8 cellular contexts compared by ENCODE assay signal in the genomic region with DNA sequence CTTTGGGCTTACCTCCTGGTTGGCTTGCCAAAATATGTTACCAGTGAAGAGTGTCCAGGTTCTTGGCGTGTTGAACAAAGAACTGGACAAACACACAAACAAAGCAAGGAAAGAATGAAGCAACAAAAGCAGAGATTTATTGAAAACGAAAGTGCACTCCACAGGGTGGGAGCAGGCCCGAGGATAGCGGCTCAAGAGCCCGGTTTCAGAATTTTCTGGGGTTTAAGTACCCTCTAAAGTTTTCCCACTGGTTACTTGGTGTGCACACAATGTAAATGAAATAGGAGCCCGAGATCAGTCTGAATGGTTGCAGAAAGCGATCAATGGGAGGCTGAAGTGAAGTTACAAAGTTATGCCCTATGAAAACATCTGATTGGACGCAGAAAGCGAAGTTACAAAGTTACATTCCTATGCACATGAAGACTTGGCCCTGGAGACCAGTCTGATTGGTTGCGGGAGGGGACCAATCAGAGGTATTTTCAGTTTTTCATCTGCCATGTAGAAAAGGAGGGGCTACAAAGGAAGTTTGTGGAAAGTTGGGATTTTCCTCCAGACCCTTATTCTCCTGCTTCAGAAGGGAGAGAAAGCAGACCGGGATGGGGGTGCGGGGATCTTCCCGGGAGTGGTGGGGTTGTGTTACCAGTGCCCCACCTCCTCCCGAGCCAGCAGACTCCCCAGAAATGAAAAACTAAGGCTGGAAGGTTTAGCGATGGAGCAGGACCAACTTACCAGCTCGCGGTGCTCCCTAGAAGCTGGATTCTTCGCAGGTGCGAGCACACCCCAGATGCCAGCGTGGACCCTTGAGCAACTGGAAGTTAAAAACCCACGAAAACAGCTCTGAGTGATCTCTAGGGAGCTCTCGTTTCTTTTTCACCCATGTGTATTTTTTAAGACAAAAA. TPM values are rescaled to one million over a fixed set of nuclear protein-coding genes. Genes with fewer than 3 reads are reported as not detected.
DNase-seq lines count a peak whose midpoint lies in the region; ATAC-seq and TF ChIP-seq lines count a peak whose summit lies in the region.

A gene (minus strand): TSS at position 325 of the 899 bp plus-strand sequence. CDS start 9,472 bp downstream, outside the sequence.

- H3K27ac ChIP-seq in upper lobe of right lung, result peak within 1 kb of the TSS; percentile 92

- H3K4me3 ChIP-seq in MG63 (peak within 1 kb of the TSS; percentile 69), upper lobe of right lung (peak within 1 kb of the TSS; percentile 77)

- intact Hi-C loops in upper lobe of right lung (cut with DNase I), result no loop called here

- peaks cover 33% of the 10 kb centered on the region for H3K4me1 ChIP-seq in upper lobe of right lung

- ATAC-seq in GM21825 (IDR thresholded peaks at IDR 0.05; ENCODE audit: unreplicated experiment), result peak; percentile 70
- peak; percentile 80 to 81 for ATAC-seq in natural killer cell treated with Interleukin-12 subunit alpha and Interleukin-12 subunit beta and Interleukin-15 and Interleukin-18, amount 100 ng/mL, for 72 hours
- peak; percentile 90 for ATAC-seq in upper lobe of right lung

- H3K4me3 Mint-ChIP-seq in natural killer cell treated with Interleukin-12 subunit alpha and Interleukin-12 subunit beta and Interleukin-15 and Interleukin-18, amount 100 ng/mL, for 72 hours, result peak within 1 kb of the TSS; percentile 94

- H3K27me3 ChIP-seq in MG63 (no peaks in the 10 kb centered on the region), upper lobe of right lung (no peaks in the 10 kb centered on the region)

- peak; percentile 21 for DNase-seq in ELF-1 (ENCODE audit: low read depth, low spot score)
- peak; percentile 89 for DNase-seq in MG63
- peak; percentile 50 for DNase-seq in activated T-cell treated with anti-CD3 and anti-CD28 coated beads, Interleukin-2, amount 50 U/mL, for 1 hour
- DNase-seq in fibroblast of gingiva (ENCODE audit: low read depth), result peak; percentile 97
- DNase-seq in natural killer cell treated with Interleukin-12 subunit alpha and Interleukin-12 subunit beta and Interleukin-15 and Interleukin-18, amount 100 ng/mL, for 72 hours (ENCODE audit: low spot score), result peak; percentile 73
- DNase-seq in upper lobe of right lung, result no peak
- DNase-seq in NCI-H1417 (lab: John Stamatoyannopoulos, UW), result no peak

- H3K9me3 Mint-ChIP-seq in natural killer cell treated with Interleukin-12 subunit alpha and Interleukin-12 subunit beta and Interleukin-15 and Interleukin-18, amount 100 ng/mL, for 72 hours, result no peaks in the 10 kb centered on the region

- TF ChIP-seq CTCF in upper lobe of right lung (IDR thresholded peaks at IDR 0.05), result no peak

- H3K27me3 Mint-ChIP-seq in natural killer cell treated with Interleukin-12 subunit alpha and Interleukin-12 subunit beta and Interleukin-15 and Interleukin-18, amount 100 ng/mL, for 72 hours, result no peaks in the 10 kb centered on the region

- peaks cover 61 to 63% of the 10 kb centered on the region in 2 donors for H3K4me1 Mint-ChIP-seq in natural killer cell treated with Interleukin-12 subunit alpha and Interleukin-12 subunit beta and Interleukin-15 and Interleukin-18, amount 100 ng/mL, for 72 hours (ENCODE audit: low read depth in 2 of 2)

- no peaks in the 10 kb centered on the region; the same call in none of the 2 replicates for H3K36me3 ChIP-seq in MG63
- no peaks in the 10 kb centered on the region for H3K36me3 ChIP-seq in upper lobe of right lung

- H3K9me3 ChIP-seq in MG63 (no peaks in the 10 kb centered on the region), upper lobe of right lung (no peaks in the 10 kb centered on the region)

- peaks cover 12% of the 10 kb centered on the region for H3K36me3 Mint-ChIP-seq in natural killer cell treated with Interleukin-12 subunit alpha and Interleukin-12 subunit beta and Interleukin-15 and Interleukin-18, amount 100 ng/mL, for 72 hours

- peak within 1 kb of the TSS; percentile 75 to 92 for H3K27ac Mint-ChIP-seq in natural killer cell treated with Interleukin-12 subunit alpha and Interleukin-12 subunit beta and Interleukin-15 and Interleukin-18, amount 100 ng/mL, for 72 hours

RNA-seq across cellular contexts. Expression of the gene that starts here (rescaled TPM):
- total RNA-seq in MG63 (2014; rRNA removed; shearing (Covaris generic); ENCODE audit: low replicate concordance), result 9.1 and 10.0 TPM in 2 replicates
- 10 to 100 TPM; 59.4 to 60.4 TPM for total RNA-seq in natural killer cell treated with Interleukin-12 subunit alpha and Interleukin-12 subunit beta and Interleukin-15 and Interleukin-18, amount 100 ng/mL, for 72 hours
- 12.4 TPM for total RNA-seq in upper lobe of right lung

Comparison
In these comparisons a context has a peak if more than half of its experiments do, and no peak if none do; other contexts are left out.
1. DNase-seq: peak in ELF-1 (single experiment), MG63 (single experiment), activated T-cell treated with anti-CD3 and anti-CD28 coated beads, Interleukin-2, amount 50 U/mL, for 1 hour (single experiment), fibroblast of gingiva (single experiment) and natural killer cell treated with Interleukin-12 subunit alpha and Interleukin-12 subunit beta and Interleukin-15 and Interleukin-18, amount 100 ng/mL, for 72 hours (single experiment); none in upper lobe of right lung (single experiment) and NCI-H1417 (0 of 3).
2. Peak in every context shown above with its lines, with median percentiles within 50 percentile points of each other: ATAC-seq.